In genomic region chr22:23215294-23216204, GRCh38 we compare ENCODE assay signal across 8 cellular contexts. TPM values are rescaled to one million over a fixed set of nuclear protein-coding genes. Genes with fewer than 3 reads are reported as not detected.
A peak's percentile ranks its signal among the peaks of the same experiment; 100 is the strongest.
DNase-seq lines count a peak whose midpoint lies in the region; ATAC-seq and TF ChIP-seq lines count a peak whose summit lies in the region.

No MANE protein-coding gene starts in this region.

- no peaks in the 10 kb centered on the region for H3K27me3 ChIP-seq in Caco-2 (replicated peaks; ENCODE audit: control insufficient read depth, insufficient read depth, low read length)

- H3K27ac Mint-ChIP-seq in Caco-2 (ENCODE audit: unreplicated experiment) (peak overlapping the region; percentile 19), chondrocyte (ENCODE audit: unreplicated experiment) (no peak overlapping the region)

- H3K4me1 Mint-ChIP-seq in Caco-2 (ENCODE audit: low read depth, unreplicated experiment), result peaks cover 39% of the 10 kb centered on the region
- peaks cover 41% of the 10 kb centered on the region for H3K4me1 Mint-ChIP-seq in chondrocyte (ENCODE audit: low read depth)

- ATAC-seq in omental fat pad (ENCODE audit: low FRiP score), result peak; percentile 33
- ATAC-seq in HG02571 (IDR thresholded peaks at IDR 0.05; ENCODE audit: unreplicated experiment), result no peak
- ATAC-seq in HG03196 (IDR thresholded peaks at IDR 0.05; ENCODE audit: unreplicated experiment), result no peak

- H3K4me3 Mint-ChIP-seq in Caco-2 (ENCODE audit: unreplicated experiment), result no peak overlapping the region
- H3K4me3 Mint-ChIP-seq in chondrocyte (ENCODE audit: unreplicated experiment), result no peak overlapping the region

- no peaks in the 10 kb centered on the region for H3K9me3 Mint-ChIP-seq in Caco-2 (ENCODE audit: unreplicated experiment)
- no peaks in the 10 kb centered on the region for H3K9me3 Mint-ChIP-seq in chondrocyte (ENCODE audit: low read depth)

- H3K36me3 ChIP-seq in Caco-2 (ENCODE audit: control insufficient read depth, insufficient read depth, low read length), result no peaks in the 10 kb centered on the region

- POLR2A ChIA-PET in Caco-2 (lab: Charles Lee), result no interaction called here

- CTCF ChIA-PET in Caco-2 (lab: Charles Lee), result interaction anchor here (0.6 kb wide), 1 partner anchor 10 kb away, joined by 8 read pairs; no protein-coding TSS in a partner anchor

- H3K36me3 Mint-ChIP-seq in Caco-2 (ENCODE audit: insufficient read depth, unreplicated experiment) (peaks cover 10% of the 10 kb centered on the region), chondrocyte (ENCODE audit: low read depth) (no peaks in the 10 kb centered on the region)

- TF ChIP-seq CTCF in Caco-2 (IDR thresholded peaks at IDR 0.05; ENCODE audit: insufficient read depth in 1 of 2, low read depth in 1 of 2, low read length in 1 of 2, severe bottlenecking in 1 of 2, unreplicated experiment in 1 of 2) (no peak), chondrocyte (IDR thresholded peaks at IDR 0.05) (no peak), omental fat pad (IDR thresholded peaks at IDR 0.05) (no peak)

- no peaks in the 10 kb centered on the region for H3K9me3 ChIP-seq in Caco-2

- intact Hi-C loops in Caco-2 (cut with micrococcal nuclease; ENCODE audit: unreplicated experiment), result no loop called here

- H3K4me3 ChIP-seq in Caco-2 (ENCODE audit: low read depth, low read length), result no peak overlapping the region

- BruUV-seq in Caco-2 (replicated peaks; lab: Mats Ljungman, UMichigan), result no TSS peak

- H3K27me3 Mint-ChIP-seq in Caco-2 (ENCODE audit: insufficient read depth, unreplicated experiment), result no peaks in the 10 kb centered on the region
- H3K27me3 Mint-ChIP-seq in chondrocyte (ENCODE audit: low read depth), result no peaks in the 10 kb centered on the region

- peaks cover 41% of the 10 kb centered on the region for H3K4me1 ChIP-seq in Caco-2

- DNase-seq in Caco-2, result no peak
- DNase-seq in NCI-H69 (lab: John Stamatoyannopoulos, UW), result peak; percentile 28
- DNase-seq in chondrocyte (ENCODE audit: low spot score), result peak; percentile 36
- DNase-seq in omental fat pad (ENCODE audit: low spot score), result no peak
- no peak for DNase-seq in activated CD8-positive, alpha-beta memory T cell treated with anti-CD3 and anti-CD28 coated beads for 24 hours
- DNase-seq in RPMI8226, result no peak

RNA-seq across cellular contexts. Expression of gene BCR, which starts 35.2 kb away (rescaled TPM):
- 74.1 and 87.4 TPM in 2 replicates for total RNA-seq in Caco-2 (2022)
- total RNA-seq in chondrocyte, result 28.4 to 44.5 TPM (median 30.0 TPM) in 3 replicates
- 100 to 1,000 TPM in 1 of 4 donors, 10 to 100 TPM in 3; 34.8 to 128 (median 51.4) TPM for total RNA-seq in omental fat pad

Comparison
In these comparisons a context has a peak if more than half of its experiments do, and no peak if none do; other contexts are left out.
1. DNase-seq: peak in NCI-H69 (single experiment) and chondrocyte (single experiment); none in Caco-2 (0 of 2), omental fat pad (single experiment), activated CD8-positive, alpha-beta memory T cell treated with anti-CD3 and anti-CD28 coated beads for 24 hours (single experiment) and RPMI8226 (single experiment).